In genomic region chr7:158494162-158494586, GRCh38 we compare ENCODE assay signal across 15 cellular contexts.
A peak's percentile ranks its signal among the peaks of the same experiment; 100 is the strongest.
DNase-seq lines count a peak whose midpoint lies in the region; ATAC-seq and TF ChIP-seq lines count a peak whose summit lies in the region.
"Had no signal": no experiment of that assay in that cellular context is flagged by ENCODE, and none has a peak within 500 bp of the region (broad histone marks: within the 10 kb centered on the region; RNA-seq: fewer than 3 reads in every experiment).

No MANE protein-coding gene starts in this region.

- H3K4me1 ChIP-seq in GM23338 (ENCODE audit: insufficient read depth) (peaks cover 31% of the 10 kb centered on the region), OCI-LY7 (ENCODE audit: insufficient read depth, low read length, poor library complexity, severe bottlenecking) (no peaks in the 10 kb centered on the region), neural progenitor cell (peaks cover 26% of the 10 kb centered on the region), vagina (no peaks in the 10 kb centered on the region)
- H3K4me1 ChIP-seq in effector memory CD4-positive, alpha-beta T cell (ENCODE audit: control insufficient read depth, insufficient read depth, low read length, poor library complexity, severe bottlenecking) = no peaks in the 10 kb centered on the region
- H3K4me1 ChIP-seq: ascending aorta, left ventricle myocardium inferior had no signal

- H2AFZ ChIP-seq in GM23338 = no peak overlapping the region
- peak overlapping the region; percentile 60; the same call in 1 of the 2 replicates for H2AFZ ChIP-seq in OCI-LY7 (ENCODE audit: low read length)
- peak overlapping the region; percentile 44 for H2AFZ ChIP-seq in neural progenitor cell (replicated peaks)

- POLR2A ChIA-PET in OCI-LY7 (lab: Charles Lee) = no interaction called here

- peak in 1 of 2 donors; percentile 73 for ATAC-seq in activated T-cell treated with anti-CD3 and anti-CD28 coated beads, Interleukin-2, amount 50 U/mL, for 72 hours (replicated peaks in 1 of 2)
- ATAC-seq in GM23338 (peak; percentile 8; the same call in 1 of the 3 replicates), GM18517 (IDR thresholded peaks at IDR 0.05; ENCODE audit: unreplicated experiment) (no peak)

- no peaks in the 10 kb centered on the region for H4K20me1 ChIP-seq in GM23338 (replicated peaks; ENCODE audit: insufficient read depth)
- H4K20me1 ChIP-seq in OCI-LY7 (ENCODE audit: insufficient read depth, low read length) = no peaks in the 10 kb centered on the region
- H4K20me1 ChIP-seq in neural progenitor cell (ENCODE audit: low read depth) = no peaks in the 10 kb centered on the region

- CTCF ChIA-PET in OCI-LY7 (lab: Charles Lee; ENCODE audit: unreplicated experiment) = no interaction called here

- no peak for TF ChIP-seq POLR2A in vagina (IDR thresholded peaks at IDR 0.05)

- H3K9me2 ChIP-seq in GM23338 (ENCODE audit: insufficient read depth) = no peaks in the 10 kb centered on the region
- no peaks in the 10 kb centered on the region for H3K9me2 ChIP-seq in OCI-LY7 (ENCODE audit: insufficient read depth, low read length)

- no peak overlapping the region for H3K4me2 ChIP-seq in GM23338
- H3K4me2 ChIP-seq in OCI-LY7 (ENCODE audit: low read length) = no peak overlapping the region; the same call in 1 of the 2 replicates
- H3K4me2 ChIP-seq in neural progenitor cell = peak overlapping the region; percentile 75

- no peak overlapping the region for H3K4me3 Mint-ChIP-seq in activated T-cell treated with anti-CD3 and anti-CD28 coated beads, Interleukin-2, amount 50 U/mL, for 72 hours
- H3K4me3 Mint-ChIP-seq in activated T-cell treated with anti-CD3 and anti-CD28 coated beads, Interleukin-2, amount 50 U/mL, for 24 hours = no peak overlapping the region
- H3K4me3 Mint-ChIP-seq in GM23338 = no peak overlapping the region
- no peak overlapping the region for H3K4me3 Mint-ChIP-seq in neural progenitor cell
- H3K4me3 Mint-ChIP-seq: CD14-positive monocyte, HFFc6 had no signal

- H3K9ac ChIP-seq in neural progenitor cell = no peak overlapping the region

- no peaks in the 10 kb centered on the region for H3K27me3 Mint-ChIP-seq in activated T-cell treated with anti-CD3 and anti-CD28 coated beads, Interleukin-2, amount 50 U/mL, for 72 hours (ENCODE audit: low read depth)
- peaks cover 21% of the 10 kb centered on the region for H3K27me3 Mint-ChIP-seq in activated T-cell treated with anti-CD3 and anti-CD28 coated beads, Interleukin-2, amount 50 U/mL, for 24 hours
- H3K27me3 Mint-ChIP-seq in GM23338 (ENCODE audit: insufficient read depth, low read depth, poor library complexity) (peaks cover 15% of the 10 kb centered on the region), neural progenitor cell (ENCODE audit: insufficient read depth, low read depth) (peaks cover 16% of the 10 kb centered on the region)

- H3K27ac ChIP-seq in GM23338 (ENCODE audit: low read depth) (no peak overlapping the region), OCI-LY7 (ENCODE audit: low read depth, low read length, poor library complexity, severe bottlenecking) (no peak overlapping the region), neural progenitor cell (no peak overlapping the region), vagina (no peak overlapping the region)
- no peak overlapping the region for H3K27ac ChIP-seq in effector memory CD4-positive, alpha-beta T cell (ENCODE audit: insufficient read depth, low read length, poor library complexity, severe bottlenecking)
- H3K27ac ChIP-seq: ascending aorta, left ventricle myocardium inferior had no signal

- H3K9me3 Mint-ChIP-seq in activated T-cell treated with anti-CD3 and anti-CD28 coated beads, Interleukin-2, amount 50 U/mL, for 72 hours = no peaks in the 10 kb centered on the region
- no peaks in the 10 kb centered on the region for H3K9me3 Mint-ChIP-seq in activated T-cell treated with anti-CD3 and anti-CD28 coated beads, Interleukin-2, amount 50 U/mL, for 24 hours
- peaks cover 62% of the 10 kb centered on the region for H3K9me3 Mint-ChIP-seq in GM23338
- peaks cover 2% of the 10 kb centered on the region for H3K9me3 Mint-ChIP-seq in neural progenitor cell

- H3F3A ChIP-seq in GM23338 (replicated peaks; ENCODE audit: low read depth) (0 out of 2 replicates have a peak, but pooled peaks cover 10% of the 10 kb centered on the region), neural progenitor cell (ENCODE audit: low read depth) (peaks cover 31% of the 10 kb centered on the region)

- no peaks in the 10 kb centered on the region for H3K4me1 Mint-ChIP-seq in activated T-cell treated with anti-CD3 and anti-CD28 coated beads, Interleukin-2, amount 50 U/mL, for 72 hours (ENCODE audit: low read depth)
- H3K4me1 Mint-ChIP-seq in activated T-cell treated with anti-CD3 and anti-CD28 coated beads, Interleukin-2, amount 50 U/mL, for 24 hours (ENCODE audit: low read depth) = no peaks in the 10 kb centered on the region
- H3K4me1 Mint-ChIP-seq in GM23338 (peaks cover 35% of the 10 kb centered on the region), neural progenitor cell (peaks cover 48% of the 10 kb centered on the region)

- no peak overlapping the region for H3K27ac Mint-ChIP-seq in activated T-cell treated with anti-CD3 and anti-CD28 coated beads, Interleukin-2, amount 50 U/mL, for 72 hours
- no peak overlapping the region for H3K27ac Mint-ChIP-seq in activated T-cell treated with anti-CD3 and anti-CD28 coated beads, Interleukin-2, amount 50 U/mL, for 24 hours
- no peak overlapping the region for H3K27ac Mint-ChIP-seq in GM23338
- peak overlapping the region; percentile 92 for H3K27ac Mint-ChIP-seq in neural progenitor cell
- H3K27ac Mint-ChIP-seq: HFFc6 had no signal

- H3K27me3 ChIP-seq in GM23338 (ENCODE audit: insufficient read depth) (no peaks in the 10 kb centered on the region), neural progenitor cell (no peaks in the 10 kb centered on the region), vagina (no peaks in the 10 kb centered on the region)
- H3K27me3 ChIP-seq in effector memory CD4-positive, alpha-beta T cell (replicated peaks; ENCODE audit: control insufficient read depth, insufficient read depth, low read length, poor library complexity, severe bottlenecking) = no peaks in the 10 kb centered on the region
- H3K27me3 ChIP-seq: ascending aorta had no signal

- no peaks in the 10 kb centered on the region for H3K36me3 Mint-ChIP-seq in activated T-cell treated with anti-CD3 and anti-CD28 coated beads, Interleukin-2, amount 50 U/mL, for 72 hours (ENCODE audit: insufficient read depth in 2 of 2)
- no peaks in the 10 kb centered on the region for H3K36me3 Mint-ChIP-seq in activated T-cell treated with anti-CD3 and anti-CD28 coated beads, Interleukin-2, amount 50 U/mL, for 24 hours (ENCODE audit: low read depth)
- H3K36me3 Mint-ChIP-seq in GM23338 (ENCODE audit: low read depth) (peaks cover 12% of the 10 kb centered on the region), neural progenitor cell (no peaks in the 10 kb centered on the region)
- H3K36me3 Mint-ChIP-seq: CD14-positive monocyte had no signal

- no TSS peak for BruUV-seq in OCI-LY7 (replicated peaks; lab: Mats Ljungman, UMichigan)

- peak; percentile 20 to 40; a peak in 2 of 4 replicates for TF ChIP-seq CTCF in GM23338 (conservative IDR thresholded peaks at IDR 0.05; ENCODE audit: low read depth in 2 of 2)
- peak; percentile 70 for TF ChIP-seq CTCF in OCI-LY7 (conservative IDR thresholded peaks at IDR 0.05; ENCODE audit: low read length)
- peak; percentile 36 for TF ChIP-seq CTCF in neural progenitor cell (IDR thresholded peaks at IDR 0.05)
- TF ChIP-seq CTCF in vagina (IDR thresholded peaks at IDR 0.05) = no peak

- H3K79me2 ChIP-seq in GM23338 (replicated peaks; ENCODE audit: insufficient read depth) (no peaks in the 10 kb centered on the region), OCI-LY7 (ENCODE audit: insufficient read depth, low read depth, low read length) (no peaks in the 10 kb centered on the region), neural progenitor cell (ENCODE audit: low read depth) (no peaks in the 10 kb centered on the region)

- no peaks in the 10 kb centered on the region for H3K9me3 ChIP-seq in OCI-LY7 (ENCODE audit: low read length)
- H3K9me3 ChIP-seq in neural progenitor cell (ENCODE audit: low read depth) = no peaks in the 10 kb centered on the region
- H3K9me3 ChIP-seq in vagina = no peaks in the 10 kb centered on the region
- H3K9me3 ChIP-seq in effector memory CD4-positive, alpha-beta T cell (ENCODE audit: control insufficient read depth, low read length) = no peaks in the 10 kb centered on the region
- H3K9me3 ChIP-seq: ascending aorta, left ventricle myocardium inferior had no signal

- H3K36me3 ChIP-seq in GM23338 (ENCODE audit: insufficient read depth) (no peaks in the 10 kb centered on the region), OCI-LY7 (ENCODE audit: insufficient read depth, low read length) (no peaks in the 10 kb centered on the region), neural progenitor cell (no peaks in the 10 kb centered on the region), vagina (no peaks in the 10 kb centered on the region)
- no peaks in the 10 kb centered on the region for H3K36me3 ChIP-seq in effector memory CD4-positive, alpha-beta T cell (ENCODE audit: control insufficient read depth, insufficient read depth, low read length)
- H3K36me3 ChIP-seq: ascending aorta, left ventricle myocardium inferior had no signal

- H3K4me3 ChIP-seq in GM23338 = no peak overlapping the region
- H3K4me3 ChIP-seq in OCI-LY7 (ENCODE audit: low read depth, low read length, poor library complexity, severe bottlenecking) = no peak overlapping the region
- no peak overlapping the region for H3K4me3 ChIP-seq in neural progenitor cell
- H3K4me3 ChIP-seq in vagina = no peak overlapping the region
- H3K4me3 ChIP-seq in effector memory CD4-positive, alpha-beta T cell (ENCODE audit: insufficient read depth, low read depth, low read length, poor library complexity, severe bottlenecking) = no peak overlapping the region
- H3K4me3 ChIP-seq: ascending aorta, left ventricle myocardium inferior had no signal

- intact Hi-C loops in OCI-LY7 (cut with micrococcal nuclease; ENCODE audit: unreplicated experiment) = no loop called here
- intact Hi-C loops in vagina (cut with DNase I) = no loop called here

- peak; percentile 6 to 19 for DNase-seq in activated T-cell treated with anti-CD3 and anti-CD28 coated beads, Interleukin-2, amount 50 U/mL, for 72 hours
- DNase-seq in activated T-cell treated with anti-CD3 and anti-CD28 coated beads, Interleukin-2, amount 50 U/mL, for 24 hours = no peak
- DNase-seq in GM23338 (ENCODE audit: low spot score) = no peak
- peak; percentile 50 for DNase-seq in OCI-LY7 (ENCODE audit: low spot score)
- DNase-seq in neural progenitor cell (ENCODE audit: low spot score) = peak; percentile 50
- no peak for DNase-seq in vagina (ENCODE audit: extremely low spot score in 2 of 2)
- no peak for DNase-seq in effector memory CD4-positive, alpha-beta T cell
- DNase-seq: effector CD8-positive, alpha-beta T cell; HFFc6; left ventricle myocardium inferior; NCI-H1092 treated with DMSO at 0.1 percent for 48 hours; occipital lobe had no signal

TF ChIP-seq in GM23338, 12 proteins besides CTCF, POLR2A, EP300 and RAD21 (continues in another document):
- TF ChIP-seq NANOG (IDR thresholded peaks at IDR 0.05; ENCODE audit: borderline replicate concordance) (no peak), ZNF331 (CRISPR knock-in tag; IDR thresholded peaks at IDR 0.05; ENCODE audit: low read depth) (no peak), STAT1 (IDR thresholded peaks at IDR 0.05; ENCODE audit: unreplicated experiment) (no peak), EZH2 (IDR thresholded peaks at IDR 0.05; ENCODE audit: low read depth, unreplicated experiment) (no peak), CREB1 (CRISPR knock-in tag; IDR thresholded peaks at IDR 0.05; ENCODE audit: low read depth) (no peak)

Comparison
In these comparisons a context has a peak if more than half of its experiments do, and no peak if none do; other contexts are left out.
1. DNase-seq: peak in activated T-cell treated with anti-CD3 and anti-CD28 coated beads, Interleukin-2, amount 50 U/mL, for 72 hours (2 of 2), OCI-LY7 (single experiment) and neural progenitor cell (single experiment); none in activated T-cell treated with anti-CD3 and anti-CD28 coated beads, Interleukin-2, amount 50 U/mL, for 24 hours (single experiment), GM23338 (single experiment), vagina (0 of 2) and effector memory CD4-positive, alpha-beta T cell (0 of 3).
2. CTCF ChIP-seq: peak in GM23338 (2 of 2), OCI-LY7 (single experiment) and neural progenitor cell (single experiment); none in vagina (0 of 3).